ENCODE assay signal across 7 cellular contexts in the genomic region with DNA sequence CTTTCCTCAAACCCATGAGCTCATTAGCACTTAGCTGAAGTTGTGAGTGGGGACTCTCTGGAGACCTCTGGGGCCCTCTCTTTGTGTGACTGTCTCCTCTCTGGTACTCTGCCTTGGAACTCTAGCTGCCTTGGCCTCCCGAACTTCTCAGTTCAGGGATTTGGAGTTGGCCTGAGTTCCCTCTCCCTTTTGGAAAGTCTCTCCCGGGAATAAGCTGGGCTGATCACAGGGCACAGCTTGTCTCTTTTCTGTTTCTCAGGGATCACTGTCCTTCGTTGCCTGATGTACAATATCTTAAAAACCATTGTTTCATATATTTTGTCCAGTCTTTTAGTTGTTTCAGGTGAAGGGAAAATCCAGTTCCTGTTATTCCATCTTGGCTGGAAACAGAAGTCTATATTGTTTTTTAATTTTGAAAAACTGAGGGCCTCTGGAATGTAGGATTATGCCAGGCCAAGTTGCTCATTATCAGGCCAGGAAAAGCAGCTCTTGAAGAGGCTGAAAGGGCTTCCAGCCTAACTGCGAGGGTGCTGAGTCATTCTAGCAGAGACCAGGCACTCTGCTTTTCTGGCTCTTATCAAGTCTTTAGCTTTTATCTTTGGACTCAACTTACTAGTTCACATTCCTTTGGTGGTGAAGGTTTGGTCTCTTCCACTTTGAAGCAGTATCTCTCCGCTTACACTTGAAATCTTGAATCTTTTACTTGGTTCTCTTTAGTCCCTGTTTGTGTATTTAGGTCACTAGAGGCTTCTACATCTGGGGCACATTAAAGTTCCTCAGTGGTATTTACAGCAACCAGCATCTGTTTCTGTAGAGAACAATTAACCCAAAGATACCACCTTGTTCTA. TPM values are rescaled to one million over a fixed set of nuclear protein-coding genes. Genes with fewer than 3 reads are reported as not detected.
A peak's percentile ranks its signal among the peaks of the same experiment; 100 is the strongest.
DNase-seq lines count a peak whose midpoint lies in the region; ATAC-seq lines count a peak whose summit lies in the region.
"Had no signal": no experiment of that assay in that cellular context is flagged by ENCODE, and none has a peak within 500 bp of the region (broad histone marks: within the 10 kb centered on the region; RNA-seq: fewer than 3 reads in every experiment).

No MANE protein-coding gene starts in this region.

- no peaks in the 10 kb centered on the region for H3K27me3 ChIP-seq in layer of hippocampus (ENCODE audit: control insufficient read depth, insufficient read depth, low read length)

- DNase-seq in GM03348 (ENCODE audit: low spot score) (peak; percentile 72), SK-N-DZ (ENCODE audit: low spot score) (peak; percentile 27), NCI-H748 treated with DMSO at 0.1 percent for 48 hours (lab: John Stamatoyannopoulos, UW) (no peak), NCI-H345 (lab: John Stamatoyannopoulos, UW) (no peak)
- DNase-seq: activated B cell treated with CpG ODN at 0.5 μM for 24 hours had no signal

- ATAC-seq in GM19328 (IDR thresholded peaks at IDR 0.05; ENCODE audit: unreplicated experiment) = no peak

- H3K27ac ChIP-seq in layer of hippocampus (ENCODE audit: low read depth, low read length) = peak overlapping the region; percentile 12

RNA-seq across cellular contexts. Expression of gene RGS3, which starts 8.4 kb away (rescaled TPM):
- polyA plus RNA-seq in SK-N-DZ (2014; cell fraction: cytosol; rRNA removed) = 25.0 and 38.8 TPM in 2 replicates
- 42.0 and 45.4 TPM in 2 replicates for polyA plus RNA-seq in SK-N-DZ (2014; cell fraction: nucleus; rRNA removed)

RNA-seq across cellular contexts. Expression of gene C9orf43, which starts 44.6 kb away (rescaled TPM):
- polyA plus RNA-seq in SK-N-DZ (2014; cell fraction: cytosol; rRNA removed) = 0.06 TPM in 1 of 2 replicates, not detected in the other
- polyA plus RNA-seq in SK-N-DZ (2014; cell fraction: nucleus; rRNA removed) = 1.9 TPM in 1 of 2 replicates, not detected in the other

RNA-seq across cellular contexts. Expression of gene POLE3, which starts 44.7 kb away (rescaled TPM):
- polyA plus RNA-seq in SK-N-DZ (2014; cell fraction: cytosol; rRNA removed) = 165 and 180 TPM in 2 replicates
- polyA plus RNA-seq in SK-N-DZ (2014; cell fraction: nucleus; rRNA removed) = 87.9 and 89.6 TPM in 2 replicates

RNA-seq across cellular contexts. Expression of gene ALAD, which starts 54.1 kb away (rescaled TPM):
- 10.1 and 11.0 TPM in 2 replicates for polyA plus RNA-seq in SK-N-DZ (2014; cell fraction: cytosol; rRNA removed)
- polyA plus RNA-seq in SK-N-DZ (2014; cell fraction: nucleus; rRNA removed) = 35.8 and 52.0 TPM in 2 replicates

Comparison
In these comparisons a context has a peak if more than half of its experiments do, and no peak if none do; other contexts are left out.
1. DNase-seq: peak in GM03348 (single experiment) and SK-N-DZ (single experiment); none in NCI-H748 treated with DMSO at 0.1 percent for 48 hours (single experiment) and NCI-H345 (single experiment).